8 cellular contexts compared by ENCODE assay signal in genomic region chr6:47631248-47632196, GRCh38.
A peak's percentile ranks its signal among the peaks of the same experiment; 100 is the strongest.
DNase-seq lines count a peak whose midpoint lies in the region; ATAC-seq, FAIRE-seq and TF ChIP-seq lines count a peak whose summit lies in the region.

No MANE protein-coding gene starts in this region.

- no peak for FAIRE-seq in HepG2 (lab: Jason Lieb, UNC)

- H3K4me1 ChIP-seq in PC-3 (ENCODE audit: insufficient read depth, low read length) = peaks cover 4% of the 10 kb centered on the region
- H3K4me1 ChIP-seq in HepG2 (ENCODE audit: insufficient read depth, low read length) = peaks cover 31% of the 10 kb centered on the region
- peaks cover 0 to 1% of the 10 kb centered on the region in 2 donors for H3K4me1 ChIP-seq in aorta (ENCODE audit: control insufficient read depth in 1 of 2, insufficient read depth in 2 of 2, low read length in 2 of 2)

- BruUV-seq in Calu3 (replicated peaks; lab: Mats Ljungman, UMichigan) (no TSS peak), PC-3 (replicated peaks; lab: Mats Ljungman, UMichigan) (no TSS peak), HepG2 (replicated peaks; lab: Mats Ljungman, UMichigan) (no TSS peak)

- H3K36me3 ChIP-seq in PC-3 (ENCODE audit: low read depth, low read length) = no peaks in the 10 kb centered on the region
- H3K36me3 ChIP-seq in HepG2 (replicated peaks in 1 of 2; ENCODE audit: control insufficient read depth in 1 of 2, insufficient read depth in 2 of 2, low read length in 2 of 2) = no peaks in the 10 kb centered on the region
- H3K36me3 ChIP-seq in aorta (ENCODE audit: control insufficient read depth in 1 of 2, insufficient read depth in 2 of 2, low read length in 1 of 2) = no peaks in the 10 kb centered on the region

- TF ChIP-seq EP300 in HepG2 (IDR thresholded peaks at IDR 0.05; ENCODE audit: low read depth in 2 of 2, low read length in 2 of 2) (no peak), HepG2 (CRISPR knock-in tag; IDR thresholded peaks at IDR 0.05; ENCODE audit: borderline replicate concordance) (no peak)

- TF ChIP-seq CTCF in Calu3 (IDR thresholded peaks at IDR 0.05; ENCODE audit: unreplicated experiment) (no peak), PC-3 (conservative IDR thresholded peaks at IDR 0.05; ENCODE audit: low read depth, low read length) (peak; percentile 74), HepG2 (CRISPR knock-in tag; IDR thresholded peaks at IDR 0.05) (peak; percentile 73)

- H3K9me2 ChIP-seq in PC-3 (replicated peaks; ENCODE audit: low read length) = no peaks in the 10 kb centered on the region

- peak overlapping the region; percentile 18; the same call in 1 of the 2 replicates for H2AFZ ChIP-seq in PC-3 (ENCODE audit: low read length)
- peak overlapping the region; percentile 78 for H2AFZ ChIP-seq in HepG2 (ENCODE audit: low read length)

- H3K36me3 Mint-ChIP-seq in Calu3 (ENCODE audit: insufficient read depth, unreplicated experiment) = peaks cover 33% of the 10 kb centered on the region

- ATAC-seq in PC-3 (peak; percentile 61), HepG2 (peak; percentile 59), aorta (ENCODE audit: low FRiP score) (peak; percentile 60)

- peaks cover 36% of the 10 kb centered on the region for H3K4me1 Mint-ChIP-seq in Calu3 (ENCODE audit: low read depth, unreplicated experiment)

- H3K27ac ChIP-seq in PC-3 (ENCODE audit: low read length) (no peak overlapping the region), HepG2 (ENCODE audit: extremely low read length, insufficient read depth, low read length) (no peak overlapping the region), aorta (ENCODE audit: low read depth in 1 of 2, low read length in 2 of 2) (no peak overlapping the region)

- 13% methylated on average over 9 of the region's 9 CpGs for WGBS in HepG2 (ENCODE audit: low lambda C conversion rate)
- 42 to 46% methylated on average over 9 of the region's 9 CpGs for WGBS in aorta, 2 donors

- no peaks in the 10 kb centered on the region for H3K27me3 Mint-ChIP-seq in Calu3 (ENCODE audit: unreplicated experiment)

- peak overlapping the region; percentile 59 for H3K27ac Mint-ChIP-seq in Calu3 (ENCODE audit: unreplicated experiment)

- CTCF ChIA-PET in Calu3 (lab: Charles Lee) (interaction anchor here (0.5 to 1.6 kb wide), 9 partner anchors 15 to 149 kb away, joined by 3 to 22 read pairs (median 4); no protein-coding TSS in a partner anchor), PC-3 (lab: Charles Lee) (interaction anchor here (0.5 to 1.6 kb wide), 10 partner anchors 25 to 751 kb away, joined by 3 to 11 read pairs (median 5); no protein-coding TSS in a partner anchor), HepG2 (lab: Yijun Ruan, JAX; ENCODE audit: low intra/inter-chr PET ratio, low total read pairs) (interaction anchor here (1.5 to 3.1 kb wide), 2 partner anchors 102 to 148 kb away, joined by 13 to 37 read pairs; no protein-coding TSS in a partner anchor)

- H3K9ac ChIP-seq in PC-3 (ENCODE audit: low read length) (no peak overlapping the region), HepG2 (ENCODE audit: insufficient read depth, low read depth, low read length) (peak overlapping the region; percentile 47)

- POLR2A ChIA-PET in PC-3 (lab: Charles Lee; ENCODE audit: unreplicated experiment) (interaction anchor here (0.6 kb wide), 2 partner anchors 44 to 81 kb away, joined by 3 to 5 read pairs; no protein-coding TSS in a partner anchor), HepG2 (lab: Yijun Ruan, JAX) (interaction anchor here (1.2 kb wide), 1 partner anchor 154 kb away, joined by 4 read pairs; the partner anchor contains the start of gene CD2AP)

- TF ChIP-seq RAD21 in HepG2 (CRISPR knock-in tag; IDR thresholded peaks at IDR 0.05) = peak; percentile 68; the same call in 1 of the 2 replicates

- H3K9me3 ChIP-seq in PC-3 (ENCODE audit: low read length) (no peaks in the 10 kb centered on the region), HepG2 (ENCODE audit: low read length) (no peaks in the 10 kb centered on the region), aorta (ENCODE audit: control insufficient read depth, low read length) (no peaks in the 10 kb centered on the region)

- no peaks in the 10 kb centered on the region for H4K20me1 ChIP-seq in PC-3 (ENCODE audit: low read length)
- H4K20me1 ChIP-seq in HepG2 (ENCODE audit: insufficient read depth, low read length) = no peaks in the 10 kb centered on the region

- intact Hi-C loops in Calu3 (cut with micrococcal nuclease; ENCODE audit: unreplicated experiment) = loop anchor here (1.0 kb wide), 1 partner anchor 149 kb away; no protein-coding TSS in a partner anchor
- intact Hi-C loops in PC-3 (cut with micrococcal nuclease) = loop anchor here (1.0 kb wide), 4 partner anchors 59 to 217 kb away; no protein-coding TSS in a partner anchor
- intact Hi-C loops in HepG2 (cut with micrococcal nuclease; ENCODE audit: unreplicated experiment) = loop anchor here (1.0 to 10.0 kb wide), 5 partner anchors 103 to 1783 kb away; no protein-coding TSS in a partner anchor
- intact Hi-C loops in aorta (cut with DNase I) = loop anchor here (2.0 kb wide), 1 partner anchor 149 kb away; no protein-coding TSS in a partner anchor

- H3F3A ChIP-seq in PC-3 (ENCODE audit: low read length, unreplicated experiment) = no peaks in the 10 kb centered on the region

- H3K4me3 Mint-ChIP-seq in Calu3 (ENCODE audit: low read depth, unreplicated experiment) = no peak overlapping the region

- H3K4me2 ChIP-seq in PC-3 (ENCODE audit: low read length) (no peak overlapping the region), HepG2 (ENCODE audit: low read depth, low read length) (peak overlapping the region; percentile 76)

- no peaks in the 10 kb centered on the region for H3K79me2 ChIP-seq in PC-3 (ENCODE audit: low read length)
- H3K79me2 ChIP-seq in HepG2 (ENCODE audit: insufficient read depth, low read length) = no peaks in the 10 kb centered on the region

- in situ Hi-C loops in HepG2 (cut with HindIII; ENCODE audit: extremely low pct_ligation_motif_present, low pct_unique_long_range_greater_than_20kb) = loop anchor here (5.0 kb wide), 1 partner anchor 151 kb away; the partner anchor contains the start of gene OPN5

- no peaks in the 10 kb centered on the region for H3K27me3 ChIP-seq in PC-3 (ENCODE audit: low read length)
- 0 out of 5 replicates have a peak, but pooled peaks cover 0 to 4% of the 10 kb centered on the region in 2 experiments for H3K27me3 ChIP-seq in HepG2 (ENCODE audit: control insufficient read depth in 1 of 2, insufficient read depth in 2 of 2, low read length in 2 of 2)
- H3K27me3 ChIP-seq in aorta (ENCODE audit: control insufficient read depth in 1 of 2, insufficient read depth in 2 of 2, low read length in 1 of 2) = no peaks in the 10 kb centered on the region

- DNase-seq in Calu3 (no peak), GM19238 (ENCODE audit: insufficient read length, low spot score) (peak; percentile 4), HT1080 (ENCODE audit: low read depth) (peak; percentile 76), PC-3 (peak; percentile 92), cerebellar cortex (ENCODE audit: low spot score) (peak; percentile 77), HepG2 (ENCODE audit: low spot score) (peak; percentile 66), aorta (no peak)
- no peak for DNase-seq in activated naive CD4-positive, alpha-beta T cell (lab: John Stamatoyannopoulos, UW)

- H3K9me3 Mint-ChIP-seq in Calu3 (ENCODE audit: low read depth, unreplicated experiment) = no peaks in the 10 kb centered on the region

- H3K4me3 ChIP-seq in PC-3 (ENCODE audit: low read length) (no peak overlapping the region), HepG2 (replicated peaks in 1 of 3; ENCODE audit: insufficient read depth in 1 of 3, low read depth in 2 of 3, low read length in 3 of 3) (peak overlapping the region in 2 of 3 experiments; percentile 5 to 42; a peak in 3 of 6 replicates), aorta (ENCODE audit: low read length in 2 of 2) (no peak overlapping the region)

- TF ChIP-seq POLR2A in HepG2 (IDR thresholded peaks at IDR 0.05; ENCODE audit: insufficient read depth in 1 of 2, low read depth in 2 of 2, low read length in 2 of 2) = no peak

TF ChIP-seq in HepG2, 621 proteins besides CTCF, POLR2A, EP300 and RAD21 (continues in another document):
- TF ChIP-seq ZSCAN12 (CRISPR knock-in tag; IDR thresholded peaks at IDR 0.05) (0 out of 2 replicates have a peak, but pooled peaks have one; percentile 44), ZNF121 (CRISPR knock-in tag; IDR thresholded peaks at IDR 0.05) (peak; percentile 41; the same call in 1 of the 2 replicates), SMC3 (IDR thresholded peaks at IDR 0.05; ENCODE audit: low read length) (peak; percentile 27; the same call in 1 of the 2 replicates), ZNF124 (CRISPR knock-in tag; IDR thresholded peaks at IDR 0.05) (0 out of 2 replicates have a peak, but pooled peaks have one; percentile 25), ZNF501 (CRISPR knock-in tag; IDR thresholded peaks at IDR 0.05) (peak; percentile 47; the same call in 1 of the 2 replicates), WIZ (CRISPR knock-in tag; IDR thresholded peaks at IDR 0.05) (peak; percentile 60; the same call in 1 of the 2 replicates), GABPB1 (CRISPR knock-in tag; IDR thresholded peaks at IDR 0.05) (0 out of 2 replicates have a peak, but pooled peaks have one; percentile 12), ZNF768 (CRISPR knock-in tag; IDR thresholded peaks at IDR 0.05) (peak; percentile 70; the same call in 1 of the 2 replicates), NR2C2 (CRISPR knock-in tag; IDR thresholded peaks at IDR 0.05; ENCODE audit: borderline replicate concordance) (no peak), RCOR2 (CRISPR knock-in tag; IDR thresholded peaks at IDR 0.05) (0 out of 2 replicates have a peak, but pooled peaks have one; percentile 64), ZNF644 (CRISPR knock-in tag; IDR thresholded peaks at IDR 0.05; ENCODE audit: low read depth) (0 out of 2 replicates have a peak, but pooled peaks have one; percentile 12), ZMYM3 (CRISPR knock-in tag; IDR thresholded peaks at IDR 0.05) (peak; percentile 77; the same call in 1 of the 2 replicates), ZNF674 (CRISPR knock-in tag; IDR thresholded peaks at IDR 0.05; ENCODE audit: low read depth) (no peak), STAG1 (CRISPR knock-in tag; IDR thresholded peaks at IDR 0.05) (peak; percentile 78)
- TF ChIP-seq, protein P1, sequence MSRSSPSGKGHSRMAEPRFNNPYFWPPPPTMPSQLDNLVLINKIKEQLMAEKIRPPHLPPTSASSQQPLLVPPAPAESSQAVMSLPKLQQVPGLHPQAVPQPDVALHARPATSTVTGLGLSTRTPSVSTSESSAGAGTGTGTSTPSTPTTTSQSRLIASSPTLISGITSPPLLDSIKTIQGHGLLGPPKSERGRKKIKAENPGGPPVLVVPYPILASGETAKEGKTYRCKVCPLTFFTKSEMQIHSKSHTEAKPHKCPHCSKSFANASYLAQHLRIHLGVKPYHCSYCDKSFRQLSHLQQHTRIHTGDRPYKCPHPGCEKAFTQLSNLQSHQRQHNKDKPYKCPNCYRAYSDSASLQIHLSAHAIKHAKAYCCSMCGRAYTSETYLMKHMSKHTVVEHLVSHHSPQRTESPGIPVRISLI (CRISPR knock-in tag; IDR thresholded peaks at IDR 0.05; ENCODE audit: borderline replicate concordance) = peak; percentile 66

Comparison
In these comparisons a context has a peak if more than half of its experiments do, and no peak if none do; other contexts are left out.
1. DNase-seq: peak in GM19238 (single experiment), HT1080 (single experiment), PC-3 (single experiment), cerebellar cortex (single experiment) and HepG2 (single experiment); none in Calu3 (single experiment), aorta (0 of 2) and activated naive CD4-positive, alpha-beta T cell (0 of 4).
2. H3K4me3 ChIP-seq: peak in HepG2 (2 of 3); none in PC-3 (single experiment) and aorta (0 of 2).
3. Peak in every context shown above with its lines, with median percentiles within 50 percentile points of each other: ATAC-seq.